8 cellular contexts compared by ENCODE assay signal in the genomic region with DNA sequence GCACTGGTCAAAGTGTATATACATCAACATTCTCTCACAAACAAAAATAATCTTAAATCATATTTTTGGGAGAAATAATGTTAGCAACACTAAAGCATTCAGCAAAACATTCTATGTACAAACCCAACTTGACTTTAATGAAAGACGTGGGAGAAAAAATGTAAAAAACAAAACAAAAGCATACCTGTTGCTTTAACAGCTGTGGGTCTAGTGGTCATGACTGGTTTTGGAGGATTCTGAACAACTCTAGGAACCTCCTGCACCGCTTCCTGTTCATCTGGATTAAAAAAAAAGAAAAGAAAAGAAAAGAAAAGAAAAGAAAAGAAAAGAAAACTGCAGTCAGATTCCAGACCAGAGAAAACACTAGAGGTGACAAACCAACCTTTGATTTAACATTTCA. TPM values are rescaled to one million over a fixed set of nuclear protein-coding genes. Genes with fewer than 3 reads are reported as not detected.
DNase-seq lines count a peak whose midpoint lies in the region; FAIRE-seq and TF ChIP-seq lines count a peak whose summit lies in the region.

No MANE protein-coding gene starts in this region.

- H4K91ac ChIP-seq in H1 (replicated peaks; ENCODE audit: insufficient read length, low read length), result no peak overlapping the region

- H4K20me1 ChIP-seq in PC-9 (ENCODE audit: insufficient read depth) (peaks cover 35% of the 10 kb centered on the region), H1 (replicated peaks in 1 of 2; ENCODE audit: control insufficient read depth in 1 of 2, insufficient read depth in 2 of 2, low read length in 2 of 2) (peaks cover 0 to 7% of the 10 kb centered on the region in 2 experiments)

- no peak overlapping the region for H2AK5ac ChIP-seq in H1 (ENCODE audit: low read depth, low read length)

- no peak for TF ChIP-seq CTCF in GM12865 (IDR thresholded peaks at IDR 0.05; ENCODE audit: insufficient read depth, low read depth, low read length, missing control alignments)
- no peak for TF ChIP-seq CTCF in PC-9 (conservative IDR thresholded peaks at IDR 0.05)
- TF ChIP-seq CTCF in H1 (IDR thresholded peaks at IDR 0.05; ENCODE audit: control extremely low read depth in 1 of 3, insufficient read depth in 1 of 3, low read depth in 1 of 3, low read length in 3 of 3), result no peak
- no peak for TF ChIP-seq CTCF in osteocyte (IDR thresholded peaks at IDR 0.05)

- H3K9me2 ChIP-seq in PC-9 (ENCODE audit: insufficient read depth), result no peaks in the 10 kb centered on the region

- no peak overlapping the region for H4K5ac ChIP-seq in H1 (ENCODE audit: insufficient read length, low read depth, low read length)

- no peak overlapping the region for H3K23ac ChIP-seq in H1 (ENCODE audit: insufficient read length)

- H2BK20ac ChIP-seq in H1 (ENCODE audit: low read length), result no peak overlapping the region

- no peak overlapping the region for H3K4ac ChIP-seq in H1 (replicated peaks; ENCODE audit: insufficient read length, low read depth, low read length)

- no peak overlapping the region for H3K14ac ChIP-seq in H1 (ENCODE audit: insufficient read length)

- H3K23me2 ChIP-seq in H1 (ENCODE audit: low read depth, low read length), result peaks cover 3% of the 10 kb centered on the region; the same call in 1 of the 2 replicates

- H3K4me2 ChIP-seq in PC-9, result peak overlapping the region; percentile 81
- H3K4me2 ChIP-seq in H1 (ENCODE audit: insufficient read depth in 1 of 2, low read depth in 2 of 2, low read length in 2 of 2), result peak overlapping the region; percentile 58 to 71; a peak in 2 of 4 replicates

- H3K27ac ChIP-seq in PC-9, result peak overlapping the region; percentile 83
- no peak overlapping the region for H3K27ac ChIP-seq in H1 (ENCODE audit: low read depth, low read length)

- H3K18ac ChIP-seq in H1 (ENCODE audit: extremely low read depth, low read length), result no peak overlapping the region

- H3K4me3 ChIP-seq in GM12865 (ENCODE audit: low read depth, low read length), result peak overlapping the region; percentile 75
- peak overlapping the region; percentile 81; the same call in 1 of the 2 replicates for H3K4me3 ChIP-seq in PC-9
- peak overlapping the region in 2 of 4 experiments; percentile 87 to 98; a peak in 3 of 8 replicates for H3K4me3 ChIP-seq in H1 (ENCODE audit: extremely low read depth in 1 of 4, insufficient read depth in 2 of 4, low read depth in 3 of 4, low read length in 4 of 4)

- H3K27me3 Mint-ChIP-seq in osteocyte (ENCODE audit: unreplicated experiment), result no peaks in the 10 kb centered on the region

- H4K8ac ChIP-seq in H1 (ENCODE audit: extremely low read depth, insufficient read depth, low read length), result no peak overlapping the region

- no peak overlapping the region for H3K56ac ChIP-seq in H1 (replicated peaks; ENCODE audit: insufficient read length, low read depth, low read length)

- no peak overlapping the region for H2BK15ac ChIP-seq in H1 (ENCODE audit: low read length)

- peaks cover 23% of the 10 kb centered on the region for H3K4me1 Mint-ChIP-seq in osteocyte (ENCODE audit: unreplicated experiment)

- H3F3A ChIP-seq in PC-9 (ENCODE audit: insufficient read depth, low read depth), result peaks cover 47% of the 10 kb centered on the region

- TF ChIP-seq EP300 in H1 (IDR thresholded peaks at IDR 0.05; ENCODE audit: borderline replicate concordance in 1 of 2, low read depth in 2 of 2, low read length in 2 of 2), result no peak

- H3K9me3 Mint-ChIP-seq in osteocyte (ENCODE audit: unreplicated experiment), result no peaks in the 10 kb centered on the region

- peak overlapping the region; percentile 88 for H3K27ac Mint-ChIP-seq in osteocyte (ENCODE audit: unreplicated experiment)

- POLR2A ChIA-PET in PC-9 (lab: Charles Lee; ENCODE audit: unreplicated experiment) (interaction anchor here (0.6 kb wide), 3 partner anchors 12 to 92 kb away, joined by 4 to 15 read pairs (median 5); no protein-coding TSS in a partner anchor), H1 (lab: Charles Lee; ENCODE audit: partially characterized antibody) (interaction anchor here (0.7 to 4.2 kb wide), 6 partner anchors 7 to 50 kb away, joined by 3 to 28 read pairs (median 7); a partner anchor contains a TSS)

- H2BK120ac ChIP-seq in H1 (replicated peaks; ENCODE audit: low read depth, low read length), result no peak overlapping the region

- H3K27me3 ChIP-seq in PC-9 (ENCODE audit: insufficient read depth, low read depth) (no peaks in the 10 kb centered on the region), H1 (replicated peaks in 1 of 4; ENCODE audit: control insufficient read depth in 3 of 4, extremely low read depth in 1 of 4, insufficient read depth in 3 of 4, low read length in 3 of 4) (no peaks in the 10 kb centered on the region)

- peaks cover 22% of the 10 kb centered on the region for H3K4me1 ChIP-seq in PC-9 (replicated peaks; ENCODE audit: insufficient read depth)
- H3K4me1 ChIP-seq in H1 (replicated peaks in 1 of 4; ENCODE audit: control insufficient read depth in 3 of 4, insufficient read depth in 4 of 4, low read length in 3 of 4), result 0 out of 7 replicates have a peak, but pooled peaks cover 0 to 1% (median 0%) of the 10 kb centered on the region in 4 experiments

- no peak for TF ChIP-seq RAD21 in H1 (IDR thresholded peaks at IDR 0.05 in 1 of 2, conservative IDR thresholded peaks at IDR 0.05 in 1 of 2; ENCODE audit: low read depth in 2 of 2, low read length in 2 of 2)

- no peak for TF ChIP-seq POLR2A in H1 (IDR thresholded peaks at IDR 0.05; ENCODE audit: control extremely low read depth in 1 of 2, low read depth in 2 of 2, low read length in 2 of 2)

- DNase-seq in GM12865 (ENCODE audit: low read depth), result peak; percentile 27
- no peak for DNase-seq in PC-9
- no peak for DNase-seq in H1 (ENCODE audit: low read depth in 1 of 2, low spot score in 2 of 2)
- no peak for DNase-seq in osteocyte (ENCODE audit: extremely low spot score, unreplicated experiment)
- DNase-seq in NCI-H128 (lab: John Stamatoyannopoulos, UW; ENCODE audit: unreplicated experiment), result no peak
- no peak for DNase-seq in germinal center (ENCODE audit: low spot score)
- DNase-seq in NCI-H187 treated with DMSO at 0.1 percent for 48 hours (lab: John Stamatoyannopoulos, UW), result no peak
- no peak for DNase-seq in posterior vena cava (ENCODE audit: low spot score)

- no peak overlapping the region for H2BK5ac ChIP-seq in H1 (ENCODE audit: low read depth, low read length)

- H3K9me3 ChIP-seq in PC-9 (ENCODE audit: insufficient read depth, low read depth) (no peaks in the 10 kb centered on the region), H1 (ENCODE audit: insufficient read depth in 2 of 2, low read depth in 1 of 2, low read length in 1 of 2) (no peaks in the 10 kb centered on the region)

- peaks cover 12% of the 10 kb centered on the region for H3K36me3 Mint-ChIP-seq in osteocyte (ENCODE audit: unreplicated experiment)

- BruUV-seq in PC-9 (replicated peaks; lab: Mats Ljungman, UMichigan), result no TSS peak

- 83% methylated on average over 2 of the region's 2 CpGs; no CpG with 5 or more reads in 1 of the 2 experiments for WGBS in H1 (ENCODE audit: extremely low coverage in 1 of 2, insufficient coverage in 1 of 2, insufficient read length in 1 of 2, insufficient replicate concordance in 2 of 2, low coverage in 1 of 2, low lambda C conversion rate in 2 of 2, missing lambda C conversion rate in 1 of 2), 2 experiments

- no peak overlapping the region for H2BK12ac ChIP-seq in H1 (ENCODE audit: low read depth, low read length)

- intact Hi-C loops in PC-9 (cut with micrococcal nuclease; ENCODE audit: unreplicated experiment), result loop anchor here (5.0 kb wide), 4 partner anchors 157 to 347 kb away; a partner anchor contains a TSS
- intact Hi-C loops in posterior vena cava (cut with DNase I), result no loop called here

- H3K9ac ChIP-seq in H1 (replicated peaks in 1 of 4; ENCODE audit: extremely low read depth in 1 of 4, low read depth in 3 of 4, low read length in 3 of 4), result no peak overlapping the region; a peak in 1 of 7 replicates

- CTCF ChIA-PET in PC-9 (lab: Charles Lee), result no interaction called here
- CTCF ChIA-PET in H1 (lab: Charles Lee; ENCODE audit: partially characterized antibody), result no interaction called here

- no peak overlapping the region for H2AFZ ChIP-seq in PC-9
- H2AFZ ChIP-seq in H1 (ENCODE audit: low read length), result no peak overlapping the region

- peak overlapping the region; percentile 95 for H3K4me3 Mint-ChIP-seq in osteocyte (ENCODE audit: unreplicated experiment)

- peaks cover 67% of the 10 kb centered on the region for H3K79me2 ChIP-seq in PC-9 (ENCODE audit: low read depth)
- H3K79me2 ChIP-seq in H1 (ENCODE audit: control insufficient read depth in 1 of 2, insufficient read depth in 2 of 2, low read length in 2 of 2), result peaks cover 13 to 34% of the 10 kb centered on the region in 2 experiments; a peak in 3 of 4 replicates

- no peak for FAIRE-seq in H1 (lab: Jason Lieb, UNC)

- no peaks in the 10 kb centered on the region for H3K79me1 ChIP-seq in H1 (ENCODE audit: low read depth, low read length)

- H3K36me3 ChIP-seq in PC-9 (ENCODE audit: low read depth) (peaks cover 40% of the 10 kb centered on the region), H1 (ENCODE audit: control insufficient read depth in 2 of 4, insufficient read depth in 4 of 4, low read length in 3 of 4) (peaks cover 6 to 47% (median 22%) of the 10 kb centered on the region in 4 experiments)

TF ChIP-seq in H1, 55 proteins besides CTCF, POLR2A, EP300 and RAD21 (continues in another document):
- TF ChIP-seq MAFK (IDR thresholded peaks at IDR 0.05; ENCODE audit: low read depth, low read length), result no peak

RNA-seq across cellular contexts. Expression of a gene that starts 2.1 kb away (rescaled TPM):
- total RNA-seq in PC-9 (2021) (101 and 121 TPM in 2 replicates), osteocyte (93.1 and 97.7 TPM in 2 replicates), posterior vena cava (10 to 100 TPM; 76.0 to 76.6 TPM)
- total RNA-seq in H1 (2021; fragmentation: NEBNext Ultra II Directional; extraction: Animal tissue kit (Norgen Biotek cat#: 25700)), result 73.1 and 78.5 TPM in 2 replicates
- polyA plus RNA-seq in H1 (2011; rRNA removed), result 85.7 and 87.8 TPM in 2 replicates
- polyA plus RNA-seq in H1 (2011; cell fraction: cytosol; rRNA removed), result 87.6 TPM
- polyA plus RNA-seq in H1 (2011; cell fraction: nucleus; rRNA removed), result 196 TPM
- 47.7 to 62.9 TPM (median 55.2 TPM) in 4 replicates for polyA plus RNA-seq in H1 (2012, experiment 1 of 2)
- polyA plus RNA-seq in H1 (2012, experiment 2 of 2), result 3.8 TPM
- 79.9 TPM for polyA plus RNA-seq in H1 (2013, experiment 1 of 2)
- 63.2 TPM for polyA plus RNA-seq in H1 (2013, experiment 2 of 2)
- 56.7 and 59.7 TPM in 2 replicates for polyA minus RNA-seq in H1 (2011; rRNA and poly(A)+ RNA removed)
- polyA minus RNA-seq in H1 (2011; cell fraction: cytosol; rRNA and poly(A)+ RNA removed), result 39.0 TPM
- polyA minus RNA-seq in H1 (2011; cell fraction: nucleus; rRNA and poly(A)+ RNA removed), result 185 TPM

RNA-seq across cellular contexts. Expression of a gene that starts 49.9 kb away (rescaled TPM):
- total RNA-seq in PC-9 (2021) (13.1 and 21.9 TPM in 2 replicates), osteocyte (0.34 and 0.75 TPM in 2 replicates), posterior vena cava (under 1 TPM; 0.48 to 0.79 TPM)
- 2.1 and 5.3 TPM in 2 replicates for total RNA-seq in H1 (2021; fragmentation: NEBNext Ultra II Directional; extraction: Animal tissue kit (Norgen Biotek cat#: 25700))
- polyA plus RNA-seq in H1 (2011; rRNA removed), result 6.5 and 7.1 TPM in 2 replicates
- 11.1 TPM for polyA plus RNA-seq in H1 (2011; cell fraction: cytosol; rRNA removed)
- 30.2 TPM for polyA plus RNA-seq in H1 (2011; cell fraction: nucleus; rRNA removed)
- polyA plus RNA-seq in H1 (2012, experiment 1 of 2), result 6.3 to 8.9 TPM (median 7.2 TPM) in 4 replicates
- 1.00 TPM for polyA plus RNA-seq in H1 (2012, experiment 2 of 2)
- 5.5 TPM for polyA plus RNA-seq in H1 (2013, experiment 1 of 2)
- polyA plus RNA-seq in H1 (2013, experiment 2 of 2), result 3.4 TPM
- polyA minus RNA-seq in H1 (2011; rRNA and poly(A)+ RNA removed), result 7.1 and 10.3 TPM in 2 replicates
- polyA minus RNA-seq in H1 (2011; cell fraction: cytosol; rRNA and poly(A)+ RNA removed), result 4.1 TPM
- 23.3 TPM for polyA minus RNA-seq in H1 (2011; cell fraction: nucleus; rRNA and poly(A)+ RNA removed)
